Comparison of ENCODE assay signal across 6 cellular contexts in genomic region chrX:154302998-154303397, GRCh38. TPM values are rescaled to one million over a fixed set of nuclear protein-coding genes. Genes with fewer than 3 reads are reported as not detected.
"Had no signal": no experiment of that assay in that cellular context is flagged by ENCODE, and none has a peak within 500 bp of the region (broad histone marks: within the 10 kb centered on the region; RNA-seq: fewer than 3 reads in every experiment).

No MANE protein-coding gene starts in this region.

RNA-seq across cellular contexts. Expression of gene TKTL1, which starts 7.4 kb away (rescaled TPM):
- total RNA-seq: HepG2, HT-29, HT1080, IMR-90 had no signal
- polyA plus RNA-seq: HepG2, IMR-90 had no signal

RNA-seq across cellular contexts. Expression of gene TEX28, which starts 8.1 kb away (rescaled TPM):
- total RNA-seq: HepG2, HT-29, HT1080, IMR-90, K562 had no signal
- polyA plus RNA-seq: HepG2, IgD-negative memory B cell, IMR-90, K562 had no signal

RNA-seq across cellular contexts. Expression of gene OPN1MW3, which starts 45.6 kb away (rescaled TPM):
- total RNA-seq: HepG2, HT-29, HT1080, IMR-90, K562 had no signal
- polyA plus RNA-seq: HepG2, IgD-negative memory B cell, IMR-90, K562 had no signal
